Comparison of ENCODE assay signal across 8 cellular contexts in genomic region chr12:8697476-8698131, GRCh38. TPM values are rescaled to one million over a fixed set of nuclear protein-coding genes. Genes with fewer than 3 reads are reported as not detected.
DNase-seq lines count a peak whose midpoint lies in the region; ATAC-seq and TF ChIP-seq lines count a peak whose summit lies in the region.

TSS of gene RIMKLB (plus strand) at chr12:8697991. CDS start at chr12:8713867, 15,876 bp downstream.

- H3K9me3 ChIP-seq in DOHH2 (ENCODE audit: control insufficient read depth, insufficient read depth, low read length), result no peaks in the 10 kb centered on the region
- no peaks in the 10 kb centered on the region for H3K9me3 ChIP-seq in MG63
- no peaks in the 10 kb centered on the region for H3K9me3 ChIP-seq in adipocyte (ENCODE audit: control insufficient read depth, low read length)
- H3K9me3 ChIP-seq in heart left ventricle, result no peaks in the 10 kb centered on the region
- no peaks in the 10 kb centered on the region for H3K9me3 ChIP-seq in thyroid gland

- DNase-seq in GOT3 (lab: John Stamatoyannopoulos, UW) (peak; percentile 36), MG63 (peak; percentile 81), SW 1271 (lab: John Stamatoyannopoulos, UW) (peak; percentile 78 to 87), adipocyte (ENCODE audit: low read depth) (peak; percentile 93), heart left ventricle (peak; percentile 87 to 91 (median 89)), pons (ENCODE audit: low spot score) (peak; percentile 67), thyroid gland (peak; percentile 81 to 85)

- H3K27me3 ChIP-seq in DOHH2 (ENCODE audit: control insufficient read depth, low read length) (no peaks in the 10 kb centered on the region), MG63 (no peaks in the 10 kb centered on the region), adipocyte (replicated peaks; ENCODE audit: control insufficient read depth, insufficient read depth, low read length) (no peaks in the 10 kb centered on the region), heart left ventricle (no peaks in the 10 kb centered on the region), thyroid gland (no peaks in the 10 kb centered on the region)

- peaks cover 44% of the 10 kb centered on the region for H3K36me3 ChIP-seq in DOHH2 (ENCODE audit: control insufficient read depth, low read length)
- peaks cover 3% of the 10 kb centered on the region; the same call in 1 of the 2 replicates for H3K36me3 ChIP-seq in MG63
- no peaks in the 10 kb centered on the region for H3K36me3 ChIP-seq in adipocyte (ENCODE audit: control insufficient read depth, insufficient read depth, low read length, severe bottlenecking)
- H3K36me3 ChIP-seq in heart left ventricle, result no peaks in the 10 kb centered on the region
- H3K36me3 ChIP-seq in thyroid gland, result no peaks in the 10 kb centered on the region

- H3K4me3 ChIP-seq in DOHH2 (ENCODE audit: low read length) (peak within 1 kb of the TSS; percentile 91), MG63 (peak within 1 kb of the TSS; percentile 96), adipocyte (ENCODE audit: low read length) (peak within 1 kb of the TSS; percentile 94), heart left ventricle (peak within 1 kb of the TSS; percentile 70 to 100 (median 94)), thyroid gland (replicated peaks in 1 of 3) (peak within 1 kb of the TSS; percentile 99 to 100 (median 99))

- ATAC-seq in heart left ventricle, result peak; percentile 71 to 96 (median 92)

- 0 to 1% (median 0%) methylated on average over 36 to 88 of the region's 88 CpGs for WGBS in heart left ventricle, 4 donors
- WGBS in thyroid gland, 2 donors, result 1% methylated on average over 22 to 31 of the region's 88 CpGs

- peak within 1 kb of the TSS; percentile 91 for H3K9ac ChIP-seq in adipocyte (ENCODE audit: low read length)

- peaks cover 33% of the 10 kb centered on the region for H3F3A ChIP-seq in DOHH2 (ENCODE audit: control insufficient read depth, insufficient read depth)

- peaks cover 69% of the 10 kb centered on the region for H3K79me2 ChIP-seq in DOHH2 (ENCODE audit: control insufficient read depth, low read length)

- peak; percentile 4 for TF ChIP-seq CTCF in DOHH2 (IDR thresholded peaks at IDR 0.05; ENCODE audit: low read depth, low read length, poor library complexity, severe bottlenecking)
- TF ChIP-seq CTCF in heart left ventricle (IDR thresholded peaks at IDR 0.05), result no peak
- no peak for TF ChIP-seq CTCF in thyroid gland (IDR thresholded peaks at IDR 0.05)

- no peaks in the 10 kb centered on the region for H3K9me2 ChIP-seq in DOHH2 (replicated peaks; ENCODE audit: control insufficient read depth, low read length)

- H3K4me1 ChIP-seq in DOHH2 (ENCODE audit: control insufficient read depth, low read length), result peaks cover 73% of the 10 kb centered on the region
- H3K4me1 ChIP-seq in adipocyte (ENCODE audit: control insufficient read depth, insufficient read depth, low read length), result peaks cover 38% of the 10 kb centered on the region
- H3K4me1 ChIP-seq in heart left ventricle, result peaks cover 0 to 47% (median 36%) of the 10 kb centered on the region in 12 donors
- peaks cover 39 to 52% of the 10 kb centered on the region in 2 donors for H3K4me1 ChIP-seq in thyroid gland

- peaks cover 12% of the 10 kb centered on the region for H4K20me1 ChIP-seq in DOHH2 (ENCODE audit: control insufficient read depth, insufficient read depth, low read depth, low read length)

- H3K27ac ChIP-seq in DOHH2 (ENCODE audit: low read depth, low read length) (peak within 1 kb of the TSS; percentile 89), heart left ventricle (peak within 1 kb of the TSS; percentile 79 to 97 (median 91)), thyroid gland (peak within 1 kb of the TSS; percentile 93 to 98 (median 95))

- TF ChIP-seq POLR2A in heart left ventricle (IDR thresholded peaks at IDR 0.05), result peak in 1 of 2 donors; percentile 34
- peak; percentile 69 to 89 for TF ChIP-seq POLR2A in thyroid gland (IDR thresholded peaks at IDR 0.05)

- H3K4me2 ChIP-seq in DOHH2 (ENCODE audit: low read length), result peak within 1 kb of the TSS; percentile 95

- intact Hi-C loops in heart left ventricle (cut with DNase I), result no loop called here
- intact Hi-C loops in thyroid gland (cut with DNase I), result no loop called here

RNA-seq across cellular contexts. Expression of gene RIMKLB, which starts in this region (rescaled TPM):
- 7.0 and 10.0 TPM in 2 replicates for total RNA-seq in MG63 (2014; rRNA removed; shearing (Covaris generic); ENCODE audit: low replicate concordance)
- total RNA-seq in heart left ventricle (10 to 100 TPM in 8 of 9 donors, 1 to 10 TPM in 1; 8.5 to 16.9 (median 11.9) TPM), thyroid gland (10 to 100 TPM; 50.8 to 77.7 (median 64.1) TPM)
- polyA plus RNA-seq in heart left ventricle, result 10 to 100 TPM in 1 of 2 donors, 1 to 10 TPM in 1; 7.4 to 15.4 TPM

Comparison
In these comparisons a context has a peak if more than half of its experiments do, and no peak if none do; other contexts are left out.
1. Peak in every context shown above with its lines: DNase-seq, ATAC-seq, H3K4me3 ChIP-seq and H3K27ac ChIP-seq.
2. DNase-seq: peak in every context shown above with its lines; median percentile 93 in adipocyte; 89 in heart left ventricle; 83 in thyroid gland; 82 in SW 1271; 81 in MG63; 67 in pons; 36 in GOT3.